Comparison of ENCODE assay signal across 8 cellular contexts in genomic region chr2:60794271-60794863, GRCh38. TPM values are rescaled to one million over a fixed set of nuclear protein-coding genes. Genes with fewer than 3 reads are reported as not detected.
A peak's percentile ranks its signal among the peaks of the same experiment; 100 is the strongest.
DNase-seq lines count a peak whose midpoint lies in the region; ATAC-seq, FAIRE-seq and TF ChIP-seq lines count a peak whose summit lies in the region.

No MANE protein-coding gene starts in this region.

- H3K79me2 ChIP-seq in H1 (ENCODE audit: control insufficient read depth in 1 of 2, insufficient read depth in 2 of 2, low read length in 2 of 2) = no peaks in the 10 kb centered on the region

- CTCF ChIA-PET in H1 (lab: Charles Lee; ENCODE audit: partially characterized antibody) = interaction anchor here (0.6 to 1.7 kb wide), 6 partner anchors 21 to 206 kb away, joined by 3 to 6 read pairs (median 4); no protein-coding TSS in a partner anchor

- no peaks in the 10 kb centered on the region for H3K27me3 Mint-ChIP-seq in osteocyte (ENCODE audit: unreplicated experiment)

- no peak for ATAC-seq in GM19397 (IDR thresholded peaks at IDR 0.05; ENCODE audit: unreplicated experiment)

- H4K5ac ChIP-seq in H1 (ENCODE audit: insufficient read length, low read depth, low read length) = no peak overlapping the region

- H3K27ac Mint-ChIP-seq in osteocyte (ENCODE audit: unreplicated experiment) = no peak overlapping the region

- POLR2A ChIA-PET in H1 (lab: Charles Lee; ENCODE audit: partially characterized antibody) = no interaction called here

- no peak for FAIRE-seq in H1 (lab: Jason Lieb, UNC)

- peaks cover 49% of the 10 kb centered on the region for H3K36me3 Mint-ChIP-seq in osteocyte (ENCODE audit: unreplicated experiment)

- TF ChIP-seq CTCF in H1 (IDR thresholded peaks at IDR 0.05; ENCODE audit: control extremely low read depth in 1 of 3, insufficient read depth in 1 of 3, low read depth in 1 of 3, low read length in 3 of 3) (peak in 2 of 3 experiments; percentile 9 to 41; a peak in 2 of 4 replicates), osteocyte (IDR thresholded peaks at IDR 0.05) (peak; percentile 65), WERI-Rb-1 (IDR thresholded peaks at IDR 0.05; ENCODE audit: low read depth, low read length) (no peak)

- H3K27ac ChIP-seq in H1 (ENCODE audit: low read depth, low read length) (no peak overlapping the region), WERI-Rb-1 (no peak overlapping the region)

- H2BK15ac ChIP-seq in H1 (ENCODE audit: low read length) = no peak overlapping the region

- H2BK20ac ChIP-seq in H1 (ENCODE audit: low read length) = no peak overlapping the region

- no peak overlapping the region for H2BK5ac ChIP-seq in H1 (ENCODE audit: low read depth, low read length)

- WGBS in H1 (ENCODE audit: extremely low coverage in 1 of 2, insufficient coverage in 1 of 2, insufficient read length in 1 of 2, insufficient replicate concordance in 2 of 2, low coverage in 1 of 2, low lambda C conversion rate in 2 of 2, missing lambda C conversion rate in 1 of 2), 2 experiments = 93% methylated on average over 5 of the region's 5 CpGs; no CpG with 5 or more reads in 1 of the 2 experiments

- H3K56ac ChIP-seq in H1 (replicated peaks; ENCODE audit: insufficient read length, low read depth, low read length) = no peak overlapping the region

- no peak overlapping the region for H3K4me3 ChIP-seq in H1 (ENCODE audit: extremely low read depth in 1 of 4, insufficient read depth in 2 of 4, low read depth in 3 of 4, low read length in 4 of 4)
- no peak overlapping the region for H3K4me3 ChIP-seq in WERI-Rb-1 (ENCODE audit: low read depth, low read length)

- no peak overlapping the region for H2AFZ ChIP-seq in H1 (ENCODE audit: low read length)

- H3K14ac ChIP-seq in H1 (ENCODE audit: insufficient read length) = no peak overlapping the region

- TF ChIP-seq POLR2A in H1 (IDR thresholded peaks at IDR 0.05; ENCODE audit: control extremely low read depth in 1 of 2, low read depth in 2 of 2, low read length in 2 of 2) = no peak

- no peak overlapping the region for H2BK12ac ChIP-seq in H1 (ENCODE audit: low read depth, low read length)

- H3K36me3 ChIP-seq in H1 (ENCODE audit: control insufficient read depth in 2 of 4, insufficient read depth in 4 of 4, low read length in 3 of 4) (peaks cover 18 to 69% (median 31%) of the 10 kb centered on the region in 4 experiments), WERI-Rb-1 (peaks cover 94% of the 10 kb centered on the region)

- peak; percentile 48 to 63 for TF ChIP-seq RAD21 in H1 (IDR thresholded peaks at IDR 0.05 in 1 of 2, conservative IDR thresholded peaks at IDR 0.05 in 1 of 2; ENCODE audit: low read depth in 2 of 2, low read length in 2 of 2)

- no peak overlapping the region for H3K9ac ChIP-seq in H1 (replicated peaks in 1 of 4; ENCODE audit: extremely low read depth in 1 of 4, low read depth in 3 of 4, low read length in 3 of 4)

- H2AK5ac ChIP-seq in H1 (ENCODE audit: low read depth, low read length) = no peak overlapping the region

- H3K23me2 ChIP-seq in H1 (ENCODE audit: low read depth, low read length) = no peaks in the 10 kb centered on the region

- no peak overlapping the region for H2BK120ac ChIP-seq in H1 (replicated peaks; ENCODE audit: low read depth, low read length)

- peaks cover 3% of the 10 kb centered on the region for H3K4me1 Mint-ChIP-seq in osteocyte (ENCODE audit: unreplicated experiment)

- no peak for TF ChIP-seq EP300 in H1 (IDR thresholded peaks at IDR 0.05; ENCODE audit: borderline replicate concordance in 1 of 2, low read depth in 2 of 2, low read length in 2 of 2)

- H3K27me3 ChIP-seq in H1 (replicated peaks in 1 of 4; ENCODE audit: control insufficient read depth in 3 of 4, extremely low read depth in 1 of 4, insufficient read depth in 3 of 4, low read length in 3 of 4) (no peaks in the 10 kb centered on the region), WERI-Rb-1 (ENCODE audit: insufficient read depth, low read depth, severe bottlenecking) (no peaks in the 10 kb centered on the region)

- H3K18ac ChIP-seq in H1 (ENCODE audit: extremely low read depth, low read length) = no peak overlapping the region

- H3K4ac ChIP-seq in H1 (replicated peaks; ENCODE audit: insufficient read length, low read depth, low read length) = no peak overlapping the region

- no peaks in the 10 kb centered on the region for H3K79me1 ChIP-seq in H1 (ENCODE audit: low read depth, low read length)

- H3K9me3 ChIP-seq in H1 (ENCODE audit: insufficient read depth in 2 of 2, low read depth in 1 of 2, low read length in 1 of 2) (no peaks in the 10 kb centered on the region), WERI-Rb-1 (ENCODE audit: severe bottlenecking) (no peaks in the 10 kb centered on the region)

- H4K8ac ChIP-seq in H1 (ENCODE audit: extremely low read depth, insufficient read depth, low read length) = no peak overlapping the region

- no peaks in the 10 kb centered on the region for H4K20me1 ChIP-seq in H1 (replicated peaks in 1 of 2; ENCODE audit: control insufficient read depth in 1 of 2, insufficient read depth in 2 of 2, low read length in 2 of 2)

- no peak overlapping the region for H3K4me3 Mint-ChIP-seq in osteocyte (ENCODE audit: unreplicated experiment)

- no peaks in the 10 kb centered on the region for H3K9me3 Mint-ChIP-seq in osteocyte (ENCODE audit: unreplicated experiment)

- H3K23ac ChIP-seq in H1 (ENCODE audit: insufficient read length) = no peak overlapping the region

- H4K91ac ChIP-seq in H1 (replicated peaks; ENCODE audit: insufficient read length, low read length) = no peak overlapping the region

- no peaks in the 10 kb centered on the region for H3K4me1 ChIP-seq in H1 (replicated peaks in 1 of 4; ENCODE audit: control insufficient read depth in 3 of 4, insufficient read depth in 4 of 4, low read length in 3 of 4)

- DNase-seq in NCI-H82 (lab: John Stamatoyannopoulos, UW) (peak; percentile 13), NCI-H82 treated with DMSO at 0.1 percent for 48 hours (lab: John Stamatoyannopoulos, UW; ENCODE audit: unreplicated experiment) (no peak), NCI-H460 (ENCODE audit: extremely low read depth, low read depth) (peak; percentile 13), H1 (ENCODE audit: low read depth in 1 of 2, low spot score in 2 of 2) (no peak), osteocyte (ENCODE audit: extremely low spot score, unreplicated experiment) (no peak), COR-L47 (lab: John Stamatoyannopoulos, UW) (no peak), WERI-Rb-1 (no peak)

- H3K4me2 ChIP-seq in H1 (ENCODE audit: insufficient read depth in 1 of 2, low read depth in 2 of 2, low read length in 2 of 2) = no peak overlapping the region

TF ChIP-seq in H1, 55 proteins besides CTCF, POLR2A, EP300 and RAD21:
- TF ChIP-seq KDM5A (IDR thresholded peaks at IDR 0.05; ENCODE audit: low read length) = no peak
- TF ChIP-seq TAF1 (IDR thresholded peaks at IDR 0.05; ENCODE audit: low read depth, low read length) = no peak
- TF ChIP-seq CTBP2 (IDR thresholded peaks at IDR 0.05; ENCODE audit: borderline replicate concordance, insufficient read depth, insufficient read length, low read length) = no peak
- no peak for TF ChIP-seq NANOG (IDR thresholded peaks at IDR 0.05; ENCODE audit: insufficient read depth, low read depth, low read length, poor library complexity, severe bottlenecking)
- no peak for TF ChIP-seq KDM4A (IDR thresholded peaks at IDR 0.05; ENCODE audit: low read depth, low read length, severe bottlenecking)
- TF ChIP-seq KDM1A (IDR thresholded peaks at IDR 0.05; ENCODE audit: borderline replicate concordance, low read length) = no peak
- TF ChIP-seq TAF7 (optimal IDR thresholded peaks at IDR 0.05; ENCODE audit: borderline replicate concordance, low read depth, low read length) = no peak
- no peak for TF ChIP-seq SUZ12 (IDR thresholded peaks at IDR 0.05; ENCODE audit: low read length)
- no peak for TF ChIP-seq TBP (IDR thresholded peaks at IDR 0.05; ENCODE audit: low read depth, low read length)
- no peak for TF ChIP-seq ATF2 (IDR thresholded peaks at IDR 0.05; ENCODE audit: low read length)
- TF ChIP-seq CBX5 (IDR thresholded peaks at IDR 0.05; ENCODE audit: low read depth, low read length) = no peak
- TF ChIP-seq YY1 (IDR thresholded peaks at IDR 0.05; ENCODE audit: low read depth, low read length) = no peak
- no peak for TF ChIP-seq USF2 (IDR thresholded peaks at IDR 0.05; ENCODE audit: low read length)
TF ChIP-seq in H1: peak in this region for 0.

RNA-seq across cellular contexts. Expression of gene PAPOLG, which starts 38.3 kb away (rescaled TPM):
- 21.6 and 29.0 TPM in 2 replicates for total RNA-seq in NCI-H460 (2014; rRNA removed; shearing (Covaris generic))
- polyA plus RNA-seq in NCI-H460 (2014; cell fraction: nucleus; rRNA removed) = 4.5 and 9.2 TPM in 2 replicates
- 21.5 and 25.5 TPM in 2 replicates for total RNA-seq in H1 (2021; fragmentation: NEBNext Ultra II Directional; extraction: Animal tissue kit (Norgen Biotek cat#: 25700))
- polyA plus RNA-seq in H1 (2011; rRNA removed) = 4.3 and 6.5 TPM in 2 replicates
- polyA plus RNA-seq in H1 (2011; cell fraction: cytosol; rRNA removed) = 7.2 TPM
- polyA plus RNA-seq in H1 (2011; cell fraction: nucleus; rRNA removed) = 7.4 TPM
- 6.8 to 12.5 TPM (median 8.1 TPM) in 4 replicates for polyA plus RNA-seq in H1 (2012, experiment 1 of 2)
- polyA plus RNA-seq in H1 (2012, experiment 2 of 2) = 0.79 TPM
- polyA plus RNA-seq in H1 (2013, experiment 1 of 2) = 10.7 TPM
- polyA plus RNA-seq in H1 (2013, experiment 2 of 2) = 10.0 TPM
- polyA minus RNA-seq in H1 (2011; rRNA and poly(A)+ RNA removed) = 38.6 and 50.2 TPM in 2 replicates
- polyA minus RNA-seq in H1 (2011; cell fraction: cytosol; rRNA and poly(A)+ RNA removed) = 17.8 TPM
- 17.7 TPM for polyA minus RNA-seq in H1 (2011; cell fraction: nucleus; rRNA and poly(A)+ RNA removed)
- 15.1 and 17.1 TPM in 2 replicates for total RNA-seq in osteocyte

Comparison
In these comparisons a context has a peak if more than half of its experiments do, and no peak if none do; other contexts are left out.
1. DNase-seq: peak in NCI-H82 (single experiment) and NCI-H460 (single experiment); none in NCI-H82 treated with DMSO at 0.1 percent for 48 hours (single experiment), H1 (0 of 2), osteocyte (single experiment), COR-L47 (single experiment) and WERI-Rb-1 (single experiment).